ENCODE assay signal across 39 cellular contexts in the genomic region with DNA sequence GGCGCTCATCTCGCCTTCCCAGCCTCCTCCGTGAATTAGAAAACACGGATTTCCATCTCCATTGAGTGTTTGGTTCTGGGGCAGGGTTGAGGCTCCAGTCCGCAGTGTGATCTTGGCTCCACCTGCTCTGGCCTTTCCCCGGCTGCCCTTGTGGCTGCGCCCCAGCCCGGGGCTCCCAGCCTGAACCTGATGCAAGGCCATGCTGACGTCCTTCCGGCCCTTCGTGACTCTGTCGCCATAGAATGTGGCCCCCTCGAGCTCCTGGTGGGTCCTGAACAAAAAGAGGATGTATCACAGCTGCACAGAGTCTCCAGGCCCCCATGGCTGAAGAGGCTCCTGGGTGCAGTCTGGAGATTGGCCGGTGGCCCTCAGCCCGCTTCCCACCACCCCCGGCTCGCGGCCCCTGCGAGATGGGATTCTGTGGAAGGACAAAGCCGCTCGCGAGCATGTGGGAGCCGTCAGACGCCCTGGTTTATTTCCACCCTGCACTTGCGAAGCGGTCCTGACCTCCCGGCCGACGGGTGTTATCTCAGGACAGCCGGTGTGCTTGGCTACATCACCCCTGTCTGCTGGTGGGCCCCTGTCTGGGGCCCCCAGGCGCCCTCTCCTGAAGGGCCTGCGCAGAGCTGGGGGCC.
"Had no signal": no experiment of that assay in that cellular context is flagged by ENCODE, and none has a peak within 500 bp of the region (broad histone marks: within the 10 kb centered on the region; RNA-seq: fewer than 3 reads in every experiment).

No MANE protein-coding gene starts in this region.

- H3K27ac ChIP-seq: adrenal gland, ascending aorta, body of pancreas, brain microvascular endothelial cell, breast epithelium, cardiac muscle cell had no signal

- H3K36me3 Mint-ChIP-seq: activated naive CD4-positive, alpha-beta T cell treated with anti-CD3 and anti-CD28 coated beads, Interleukin-2, amount 10 ng/mL, durations not matched to agents 7 days and 5 days; activated naive CD4-positive, alpha-beta T cell treated with anti-CD3 and anti-CD28 coated beads, Interleukin-2, amount 50 U/mL, for 24 hours; activated naive CD4-positive, alpha-beta T cell treated with anti-CD3 and anti-CD28 coated beads, Interleukin-2, amount 50 U/mL, for 72 hours; activated naive CD8-positive, alpha-beta T cell; activated naive CD8-positive, alpha-beta T cell treated with anti-CD3 and anti-CD28 coated beads for 36 hours; activated naive CD8-positive, alpha-beta T cell treated with anti-CD3 and anti-CD28 coated beads, Interleukin-2, amount 10 ng/mL, durations not matched to agents 7 days and 5 days had no signal

- H3K4me3 ChIP-seq: adrenal gland, ascending aorta, body of pancreas, breast epithelium, cardiac muscle cell had no signal

- DNase-seq: activated effector memory CD4-positive, alpha-beta T cell treated with anti-CD3 and anti-CD28 coated beads, Interleukin-2, amount 50 U/mL, for 16 hours; activated effector memory CD4-positive, alpha-beta T cell treated with Interleukin-2 at 50 U/mL for 16 hours; activated gamma-delta T cell; activated gamma-delta T cell treated with Interleukin-2 at 50 U/mL for 16 hours; activated naive CD4-positive, alpha-beta T cell; activated naive CD4-positive, alpha-beta T cell treated with anti-CD3 and anti-CD28 coated beads for 36 hours; activated naive CD4-positive, alpha-beta T cell treated with anti-CD3 and anti-CD28 coated beads, Interleukin-2, amount 10 ng/mL, durations not matched to agents 7 days and 5 days; activated naive CD4-positive, alpha-beta T cell treated with anti-CD3 and anti-CD28 coated beads, Interleukin-2, amount 50 U/mL, for 16 hours; activated naive CD4-positive, alpha-beta T cell treated with Interleukin-2 at 50 U/mL for 16 hours; activated naive CD8-positive, alpha-beta T cell treated with anti-CD3 and anti-CD28 coated beads for 36 hours; activated naive CD8-positive, alpha-beta T cell treated with anti-CD3 and anti-CD28 coated beads, Interleukin-2, amount 10 ng/mL, durations not matched to agents 7 days and 5 days; activated naive CD8-positive, alpha-beta T cell treated with anti-CD3 and anti-CD28 coated beads, Interleukin-2, amount 50 U/mL, for 24 hours; activated T-cell treated with anti-CD3 and anti-CD28 coated beads for 4 hours; activated T-cell treated with anti-CD3 and anti-CD28 coated beads, Interleukin-2, amount 50 U/mL, for 1 hour; activated T-cell treated with anti-CD3 and anti-CD28 coated beads, Interleukin-2, amount 50 U/mL, for 24 hours; activated T-cell treated with anti-CD3 and anti-CD28 coated beads, Interleukin-2, amount 50 U/mL, for 4 hours; activated T-cell treated with anti-CD3 and anti-CD28 coated beads, Interleukin-2, amount 50 U/mL, for 48 hours; activated T-cell treated with anti-CD3 and anti-CD28 coated beads, Interleukin-2, amount 50 U/mL, for 72 hours; adrenal gland; amniotic stem cell; amygdala; anterior cingulate cortex; aorta; body of pancreas; brain microvascular endothelial cell; caudate nucleus; central memory CD4-positive, alpha-beta T cell; cerebellar nuclear complex had no signal

- H3K9me3 Mint-ChIP-seq: activated naive CD4-positive, alpha-beta T cell treated with anti-CD3 and anti-CD28 coated beads for 36 hours; activated naive CD4-positive, alpha-beta T cell treated with anti-CD3 and anti-CD28 coated beads, Interleukin-2, amount 50 U/mL, for 24 hours; activated naive CD8-positive, alpha-beta T cell treated with anti-CD3 and anti-CD28 coated beads for 36 hours; activated naive CD8-positive, alpha-beta T cell treated with anti-CD3 and anti-CD28 coated beads, Interleukin-2, amount 10 ng/mL, durations not matched to agents 7 days and 5 days; activated naive CD8-positive, alpha-beta T cell treated with anti-CD3 and anti-CD28 coated beads, Interleukin-2, amount 50 U/mL, for 24 hours; activated T-cell treated with anti-CD3 and anti-CD28 coated beads, Interleukin-2, amount 50 U/mL, for 24 hours; activated T-cell treated with anti-CD3 and anti-CD28 coated beads, Interleukin-2, amount 50 U/mL, for 4 hours; activated T-cell treated with anti-CD3 and anti-CD28 coated beads, Interleukin-2, amount 50 U/mL, for 72 hours; activated T-helper 1 cell treated with anti-CD3 and anti-CD28 coated beads, Interleukin-12 subunit alpha, Interleukin-12 subunit beta, Interleukin-2, Interleukin-4 antibody, amounts not matched to agents 30 ng/mL and 10 ng/mL and 1 ng/mL, durations not matched to agents 14 hours and 24 hours and 36 hours; activated T-helper 17 cell treated with anti-CD3 and anti-CD28 coated beads, Interleukin-2, amount 50 U/mL, for 72 hours; activated T-helper 2 cell treated with anti-CD3 and anti-CD28 coated beads, Interferon-gamma antibody, Interleukin-2, Interleukin-4, amounts not matched to agents 10 μg/mL and 5 μg/mL and 100 μg/mL, durations not matched to agents 14 hours and 24 hours and 36 hours; central memory CD8-positive, alpha-beta T cell had no signal

- H3K4me1 ChIP-seq: adrenal gland, ascending aorta, body of pancreas, breast epithelium had no signal

- H3K27me3 Mint-ChIP-seq: activated naive CD4-positive, alpha-beta T cell treated with anti-CD3 and anti-CD28 coated beads, Interleukin-2, amount 10 ng/mL, durations not matched to agents 7 days and 5 days; activated naive CD4-positive, alpha-beta T cell treated with anti-CD3 and anti-CD28 coated beads, Interleukin-2, amount 50 U/mL, for 24 hours; activated naive CD8-positive, alpha-beta T cell; activated naive CD8-positive, alpha-beta T cell treated with anti-CD3 and anti-CD28 coated beads for 36 hours; activated naive CD8-positive, alpha-beta T cell treated with anti-CD3 and anti-CD28 coated beads, Interleukin-2, amount 10 ng/mL, durations not matched to agents 7 days and 5 days; activated naive CD8-positive, alpha-beta T cell treated with anti-CD3 and anti-CD28 coated beads, Interleukin-2, amount 50 U/mL, for 24 hours; activated T-cell treated with anti-CD3 and anti-CD28 coated beads, Interleukin-2, amount 50 U/mL, for 24 hours; activated T-helper 17 cell treated with anti-CD3 and anti-CD28 coated beads, Interleukin-2, amount 50 U/mL, for 72 hours; brain; central memory CD8-positive, alpha-beta T cell had no signal

- H3K4me3 Mint-ChIP-seq: activated naive CD4-positive, alpha-beta T cell treated with anti-CD3 and anti-CD28 coated beads for 36 hours; activated naive CD4-positive, alpha-beta T cell treated with anti-CD3 and anti-CD28 coated beads, Interleukin-2, amount 10 ng/mL, durations not matched to agents 7 days and 5 days; activated naive CD4-positive, alpha-beta T cell treated with anti-CD3 and anti-CD28 coated beads, Interleukin-2, amount 50 U/mL, for 24 hours; activated naive CD8-positive, alpha-beta T cell; activated naive CD8-positive, alpha-beta T cell treated with anti-CD3 and anti-CD28 coated beads for 36 hours; activated naive CD8-positive, alpha-beta T cell treated with anti-CD3 and anti-CD28 coated beads, Interleukin-2, amount 10 ng/mL, durations not matched to agents 7 days and 5 days; activated naive CD8-positive, alpha-beta T cell treated with anti-CD3 and anti-CD28 coated beads, Interleukin-2, amount 50 U/mL, for 24 hours; activated T-cell treated with anti-CD3 and anti-CD28 coated beads, Interleukin-2, amount 50 U/mL, for 24 hours; activated T-cell treated with anti-CD3 and anti-CD28 coated beads, Interleukin-2, amount 50 U/mL, for 4 hours; activated T-cell treated with anti-CD3 and anti-CD28 coated beads, Interleukin-2, amount 50 U/mL, for 72 hours; activated T-helper 1 cell treated with anti-CD3 and anti-CD28 coated beads, Interleukin-12 subunit alpha, Interleukin-12 subunit beta, Interleukin-2, Interleukin-4 antibody, amounts not matched to agents 30 ng/mL and 10 ng/mL and 1 ng/mL, durations not matched to agents 14 hours and 24 hours and 36 hours; activated T-helper 17 cell treated with anti-CD3 and anti-CD28 coated beads, Interleukin-2, amount 50 U/mL, for 72 hours; brain; central memory CD8-positive, alpha-beta T cell had no signal

- H3K27ac Mint-ChIP-seq: activated naive CD4-positive, alpha-beta T cell treated with anti-CD3 and anti-CD28 coated beads for 36 hours; activated naive CD4-positive, alpha-beta T cell treated with anti-CD3 and anti-CD28 coated beads, Interleukin-2, amount 10 ng/mL, durations not matched to agents 7 days and 5 days; activated naive CD4-positive, alpha-beta T cell treated with anti-CD3 and anti-CD28 coated beads, Interleukin-2, amount 50 U/mL, for 24 hours; activated naive CD8-positive, alpha-beta T cell; activated naive CD8-positive, alpha-beta T cell treated with anti-CD3 and anti-CD28 coated beads for 36 hours; activated naive CD8-positive, alpha-beta T cell treated with anti-CD3 and anti-CD28 coated beads, Interleukin-2, amount 10 ng/mL, durations not matched to agents 7 days and 5 days; activated naive CD8-positive, alpha-beta T cell treated with anti-CD3 and anti-CD28 coated beads, Interleukin-2, amount 50 U/mL, for 24 hours; activated T-cell treated with anti-CD3 and anti-CD28 coated beads, Interleukin-2, amount 50 U/mL, for 24 hours; activated T-cell treated with anti-CD3 and anti-CD28 coated beads, Interleukin-2, amount 50 U/mL, for 72 hours; activated T-helper 1 cell treated with anti-CD3 and anti-CD28 coated beads, Interleukin-12 subunit alpha, Interleukin-12 subunit beta, Interleukin-2, Interleukin-4 antibody, amounts not matched to agents 30 ng/mL and 10 ng/mL and 1 ng/mL, durations not matched to agents 14 hours and 24 hours and 36 hours; activated T-helper 17 cell treated with anti-CD3 and anti-CD28 coated beads, Interleukin-2, amount 50 U/mL, for 72 hours; activated T-helper 2 cell treated with anti-CD3 and anti-CD28 coated beads, Interferon-gamma antibody, Interleukin-2, Interleukin-4, amounts not matched to agents 10 μg/mL and 5 μg/mL and 100 μg/mL, durations not matched to agents 14 hours and 24 hours and 36 hours had no signal

- H3K4me1 Mint-ChIP-seq: activated naive CD4-positive, alpha-beta T cell treated with anti-CD3 and anti-CD28 coated beads, Interleukin-2, amount 10 ng/mL, durations not matched to agents 7 days and 5 days; activated naive CD4-positive, alpha-beta T cell treated with anti-CD3 and anti-CD28 coated beads, Interleukin-2, amount 50 U/mL, for 24 hours; activated naive CD8-positive, alpha-beta T cell treated with anti-CD3 and anti-CD28 coated beads for 36 hours; activated naive CD8-positive, alpha-beta T cell treated with anti-CD3 and anti-CD28 coated beads, Interleukin-2, amount 10 ng/mL, durations not matched to agents 7 days and 5 days; activated naive CD8-positive, alpha-beta T cell treated with anti-CD3 and anti-CD28 coated beads, Interleukin-2, amount 50 U/mL, for 24 hours; activated T-helper 17 cell treated with anti-CD3 and anti-CD28 coated beads, Interleukin-2, amount 50 U/mL, for 72 hours; brain; central memory CD8-positive, alpha-beta T cell had no signal

- H3K9me3 ChIP-seq: adrenal gland, ascending aorta, body of pancreas had no signal

- H3K27me3 ChIP-seq: adrenal gland, ascending aorta, body of pancreas, brain microvascular endothelial cell, breast epithelium, cardiac muscle cell had no signal

- H3K36me3 ChIP-seq: adrenal gland, ascending aorta, brain microvascular endothelial cell, breast epithelium, cardiac muscle cell had no signal
